ENCODE assay signal across 1 cellular context in genomic region chr1:103527331-103527730, GRCh38.
TF ChIP-seq lines count a peak whose summit lies in the region.

No MANE protein-coding gene starts in this region.

TF ChIP-seq in HepG2, 621 proteins besides CTCF, POLR2A, EP300 and RAD21:
- TF ChIP-seq NFE2L2 (IDR thresholded peaks at IDR 0.05; ENCODE audit: low read length) (no peak), KLF12 (CRISPR knock-in tag; IDR thresholded peaks at IDR 0.05; ENCODE audit: borderline replicate concordance) (no peak), ZNF296 (CRISPR knock-in tag; conservative IDR thresholded peaks at IDR 0.05) (no peak), ZNF160 (CRISPR knock-in tag; IDR thresholded peaks at IDR 0.05) (no peak), RFX1 (IDR thresholded peaks at IDR 0.05) (no peak), CCAR2 (optimal IDR thresholded peaks at IDR 0.05; ENCODE audit: low read depth, low read length) (no peak), ZNF510 (CRISPR knock-in tag; IDR thresholded peaks at IDR 0.05; ENCODE audit: low read depth) (no peak), ZNF318 (CRISPR knock-in tag; IDR thresholded peaks at IDR 0.05) (no peak)
